22 cellular contexts compared by ENCODE assay signal in the genomic region with DNA sequence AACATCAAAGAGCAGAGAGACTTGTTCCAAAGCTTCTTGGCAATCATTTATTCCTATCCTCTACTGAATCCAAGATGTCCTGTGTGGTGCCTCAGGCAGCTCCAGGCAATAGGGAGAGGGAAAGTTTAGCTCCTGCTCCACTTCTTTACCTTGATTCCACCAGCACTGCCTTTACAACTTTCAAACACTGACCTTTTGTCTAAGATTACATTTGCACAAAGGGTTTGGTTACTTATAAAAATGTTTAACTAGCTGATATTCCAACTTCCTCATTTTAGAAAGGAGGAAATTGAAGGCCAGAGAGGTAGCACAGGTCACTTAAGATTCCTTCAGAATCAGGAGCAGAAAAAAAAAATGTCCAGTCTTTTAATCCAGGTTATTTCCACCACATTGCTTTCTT.
DNase-seq lines count a peak whose midpoint lies in the region; ATAC-seq and TF ChIP-seq lines count a peak whose summit lies in the region.
"Had no signal": no experiment of that assay in that cellular context is flagged by ENCODE, and none has a peak within 500 bp of the region (broad histone marks: within the 10 kb centered on the region; RNA-seq: fewer than 3 reads in every experiment).

No MANE protein-coding gene starts in this region.

- dilution Hi-C loops in mammary epithelial cell (cut with HindIII; ENCODE audit: low sequenced_read_pairs): loop anchor here (5.0 kb wide), 1 partner anchor 79 kb away; no protein-coding TSS in a partner anchor

- H3K4me3 ChIP-seq in mammary epithelial cell (replicated peaks in 1 of 3; ENCODE audit: insufficient read depth in 1 of 3, low read depth in 2 of 3, low read length in 3 of 3): no peak overlapping the region
- no peak overlapping the region for H3K4me3 ChIP-seq in neuronal stem cell (ENCODE audit: low read length in 2 of 2)
- H3K4me3 ChIP-seq: upper lobe of right lung had no signal

- H3K27ac Mint-ChIP-seq in MCF 10A (ENCODE audit: low read depth, unreplicated experiment): peak overlapping the region; percentile 51
- H3K27ac Mint-ChIP-seq in natural killer cell: no peak overlapping the region
- H3K27ac Mint-ChIP-seq: activated CD8-positive, alpha-beta T cell treated with anti-CD3 and anti-CD28 coated beads, Interleukin-2, amount 10 ng/mL, durations not matched to agents 7 days and 5 days; naive thymus-derived CD8-positive, alpha-beta T cell had no signal

- H3K4me3 Mint-ChIP-seq in MCF 10A (ENCODE audit: unreplicated experiment) (no peak overlapping the region), natural killer cell (no peak overlapping the region)
- H3K4me3 Mint-ChIP-seq: activated CD8-positive, alpha-beta T cell treated with anti-CD3 and anti-CD28 coated beads, Interleukin-2, amount 10 ng/mL, durations not matched to agents 7 days and 5 days; naive thymus-derived CD8-positive, alpha-beta T cell had no signal

- no peak overlapping the region for H4K8ac ChIP-seq in neuronal stem cell (ENCODE audit: low read depth, low read length)

- no peak overlapping the region for H3K18ac ChIP-seq in neuronal stem cell (ENCODE audit: low read length)

- H3K4me1 ChIP-seq in mammary epithelial cell (ENCODE audit: insufficient read depth, low read length): no peaks in the 10 kb centered on the region
- H3K4me1 ChIP-seq in neuronal stem cell (ENCODE audit: control insufficient read depth in 2 of 2, insufficient read depth in 1 of 2, low read depth in 1 of 2, low read length in 2 of 2): no peaks in the 10 kb centered on the region

- in situ Hi-C loops in mammary epithelial cell (cut with MboI; ENCODE audit: low sequenced_read_pairs in 2 of 2): no loop called here

- no peak overlapping the region for H3K14ac ChIP-seq in neuronal stem cell (ENCODE audit: low read length)

- CTCF ChIA-PET in MCF 10A (lab: Yijun Ruan, JAX): interaction anchor here (0.6 kb wide), 1 partner anchor 48 kb away, joined by 3 read pairs; no protein-coding TSS in a partner anchor
- CTCF ChIA-PET in mammary epithelial cell (lab: Charles Lee; ENCODE audit: low non-redundant PET): no interaction called here

- no peak overlapping the region for H2BK12ac ChIP-seq in neuronal stem cell (ENCODE audit: low read length)

- H3K27ac ChIP-seq in mammary epithelial cell (ENCODE audit: insufficient read depth, low read depth, low read length) (no peak overlapping the region), neuronal stem cell (replicated peaks; ENCODE audit: low read length) (no peak overlapping the region)
- H3K27ac ChIP-seq: parathyroid adenoma, upper lobe of right lung had no signal

- no peaks in the 10 kb centered on the region for H3K36me3 ChIP-seq in mammary epithelial cell (ENCODE audit: insufficient read depth, low read length)
- H3K36me3 ChIP-seq in neuronal stem cell (replicated peaks in 1 of 2; ENCODE audit: control insufficient read depth in 2 of 2, insufficient read depth in 2 of 2, low read length in 2 of 2): no peaks in the 10 kb centered on the region
- H3K36me3 ChIP-seq: upper lobe of right lung had no signal

- H4K91ac ChIP-seq in neuronal stem cell (ENCODE audit: low read depth, low read length, poor library complexity): no peak overlapping the region

- no peaks in the 10 kb centered on the region for H3K4me1 Mint-ChIP-seq in MCF 10A (ENCODE audit: insufficient read depth, unreplicated experiment)
- peaks cover 0 to 5% of the 10 kb centered on the region in 2 donors for H3K4me1 Mint-ChIP-seq in natural killer cell

- no peak overlapping the region for H2AK5ac ChIP-seq in neuronal stem cell (ENCODE audit: low read depth, low read length)

- TF ChIP-seq POLR2A in erythroblast (IDR thresholded peaks at IDR 0.05; ENCODE audit: low read length): no peak

- H4K20me1 ChIP-seq in mammary epithelial cell (ENCODE audit: insufficient read depth, low read length): no peaks in the 10 kb centered on the region

- no peak overlapping the region for H3K4ac ChIP-seq in neuronal stem cell (ENCODE audit: low read length)

- POLR2A ChIA-PET in MCF 10A (lab: Yijun Ruan, JAX): interaction anchor here (0.8 kb wide), 1 partner anchor 30 kb away, joined by 3 read pairs; no protein-coding TSS in a partner anchor

- H3K23ac ChIP-seq in neuronal stem cell (ENCODE audit: low read depth, low read length, poor library complexity): no peak overlapping the region

- BruUV-seq in MCF 10A (replicated peaks; lab: Mats Ljungman, UMichigan) (no TSS peak), mammary epithelial cell (replicated peaks; lab: Mats Ljungman, UMichigan) (no TSS peak)

- H3K79me1 ChIP-seq in neuronal stem cell (ENCODE audit: low read depth, low read length): no peaks in the 10 kb centered on the region

- intact Hi-C loops in MCF 10A (cut with micrococcal nuclease) (no loop called here), mammary epithelial cell (cut with micrococcal nuclease) (no loop called here), natural killer cell (cut with micrococcal nuclease) (no loop called here)

- no peak for DNase-seq in MCF 10A (ENCODE audit: unreplicated experiment)
- DNase-seq in mammary epithelial cell: no peak
- DNase-seq in OCI-M1 (lab: John Stamatoyannopoulos, UW): peak; percentile 52
- DNase-seq in kidney tubule cell (ENCODE audit: low spot score): peak; percentile 81
- DNase-seq in neuronal stem cell (ENCODE audit: low spot score): no peak
- no peak for DNase-seq in activated CD4-positive, alpha-beta T cell treated with anti-CD3 and anti-CD28 coated beads, Interleukin-2, amount 50 U/mL, for 1 hour
- DNase-seq in erythroblast (lab: John Stamatoyannopoulos, UW): no peak
- no peak for DNase-seq in natural killer cell
- DNase-seq: activated CD8-positive, alpha-beta T cell treated with anti-CD3 and anti-CD28 coated beads, Interleukin-2, amount 10 ng/mL, durations not matched to agents 7 days and 5 days; C1 segment of cervical spinal cord; cortex of kidney; naive thymus-derived CD8-positive, alpha-beta T cell; NCI-H1436 treated with DMSO at 0.1 percent for 48 hours; NCI-H510A treated with DMSO at 0.1 percent for 48 hours; RPMI8226; T-helper 9 cell; upper lobe of right lung had no signal

- no peak overlapping the region for H2AFZ ChIP-seq in mammary epithelial cell (ENCODE audit: low read depth, low read length)
- no peak overlapping the region for H2AFZ ChIP-seq in neuronal stem cell (ENCODE audit: low read length)
- H2AFZ ChIP-seq: parathyroid adenoma had no signal

- H3K9me3 ChIP-seq in mammary epithelial cell (replicated peaks; ENCODE audit: insufficient read depth, low read length) (no peaks in the 10 kb centered on the region), neuronal stem cell (replicated peaks in 1 of 2; ENCODE audit: control insufficient read depth in 2 of 2, insufficient read depth in 1 of 2, low read depth in 1 of 2, low read length in 2 of 2) (peaks cover 0 to 6% of the 10 kb centered on the region in 2 donors)
- H3K9me3 ChIP-seq: upper lobe of right lung had no signal

- ATAC-seq in natural killer cell: no peak
- ATAC-seq: activated CD4-positive, CD25-positive, alpha-beta regulatory T cell treated with anti-CD3 and anti-CD28 coated beads, Interleukin-2, amount 50 U/mL, for 24 hours; activated CD8-positive, alpha-beta T cell treated with anti-CD3 and anti-CD28 coated beads, Interleukin-2, amount 10 ng/mL, durations not matched to agents 7 days and 5 days; HCT116; left lobe of liver; naive thymus-derived CD8-positive, alpha-beta T cell; sciatic nerve; upper lobe of right lung had no signal

- H3K27me3 Mint-ChIP-seq in MCF 10A (ENCODE audit: insufficient read depth, unreplicated experiment) (no peaks in the 10 kb centered on the region), natural killer cell (ENCODE audit: low read depth in 2 of 2) (no peaks in the 10 kb centered on the region)
- H3K27me3 Mint-ChIP-seq: naive thymus-derived CD8-positive, alpha-beta T cell had no signal

- H3K4me2 ChIP-seq in mammary epithelial cell (ENCODE audit: insufficient read depth, low read depth, low read length) (no peak overlapping the region), neuronal stem cell (ENCODE audit: insufficient read depth, low read length, poor library complexity, severe bottlenecking) (no peak overlapping the region)

- H3K9me3 Mint-ChIP-seq in MCF 10A (ENCODE audit: unreplicated experiment) (no peaks in the 10 kb centered on the region), natural killer cell (no peaks in the 10 kb centered on the region)

- no peaks in the 10 kb centered on the region for H3K36me3 Mint-ChIP-seq in MCF 10A (ENCODE audit: insufficient read depth, unreplicated experiment)
- no peaks in the 10 kb centered on the region for H3K36me3 Mint-ChIP-seq in natural killer cell

- no peak overlapping the region for H2BK15ac ChIP-seq in neuronal stem cell (ENCODE audit: low read length)

- H3K27me3 ChIP-seq in mammary epithelial cell (ENCODE audit: insufficient read depth, low read length): no peaks in the 10 kb centered on the region
- H3K27me3 ChIP-seq in neuronal stem cell (ENCODE audit: control insufficient read depth in 3 of 3, insufficient read depth in 3 of 3, low read depth in 1 of 3, low read length in 3 of 3): no peaks in the 10 kb centered on the region
- H3K27me3 ChIP-seq: upper lobe of right lung had no signal

- TF ChIP-seq CTCF in MCF 10A (IDR thresholded peaks at IDR 0.05; ENCODE audit: unreplicated experiment): no peak
- no peak for TF ChIP-seq CTCF in mammary epithelial cell (conservative IDR thresholded peaks at IDR 0.05 in 1 of 2, IDR thresholded peaks at IDR 0.05 in 1 of 2; ENCODE audit: extremely low read depth in 1 of 2, insufficient read depth in 1 of 2, low read depth in 1 of 2, low read length in 2 of 2)
- no peak for TF ChIP-seq CTCF in natural killer cell (IDR thresholded peaks at IDR 0.05)

- H2BK5ac ChIP-seq in neuronal stem cell (ENCODE audit: low read length): no peak overlapping the region

- no peak overlapping the region for H3K9ac ChIP-seq in mammary epithelial cell (ENCODE audit: insufficient read depth, low read length)
- H3K9ac ChIP-seq in neuronal stem cell (ENCODE audit: low read depth, low read length, poor library complexity): no peak overlapping the region
- H3K9ac ChIP-seq: parathyroid adenoma had no signal

- no peak overlapping the region for H2BK120ac ChIP-seq in neuronal stem cell (ENCODE audit: low read depth, low read length)

- no peaks in the 10 kb centered on the region for H3K79me2 ChIP-seq in mammary epithelial cell (ENCODE audit: insufficient read depth, low read length)
- H3K79me2 ChIP-seq: parathyroid adenoma had no signal

Comparison
In these comparisons a context has a peak if more than half of its experiments do, and no peak if none do; other contexts are left out.
1. DNase-seq: peak in OCI-M1 (single experiment) and kidney tubule cell (single experiment); none in MCF 10A (single experiment), mammary epithelial cell (single experiment), neuronal stem cell (single experiment), activated CD4-positive, alpha-beta T cell treated with anti-CD3 and anti-CD28 coated beads, Interleukin-2, amount 50 U/mL, for 1 hour (single experiment), erythroblast (0 of 2) and natural killer cell (single experiment).